Comparison of ENCODE assay signal across 9 cellular contexts in genomic region chr12:132597333-132598283, GRCh38. TPM values are rescaled to one million over a fixed set of nuclear protein-coding genes. Genes with fewer than 3 reads are reported as not detected.
A peak's percentile ranks its signal among the peaks of the same experiment; 100 is the strongest.
DNase-seq lines count a peak whose midpoint lies in the region; ATAC-seq and TF ChIP-seq lines count a peak whose summit lies in the region.
"Had no signal": no experiment of that assay in that cellular context is flagged by ENCODE, and none has a peak within 500 bp of the region (broad histone marks: within the 10 kb centered on the region; RNA-seq: fewer than 3 reads in every experiment).

No MANE protein-coding gene starts in this region.

- H3K36me3 ChIP-seq in brain microvascular endothelial cell (replicated peaks), result no peaks in the 10 kb centered on the region

- no peak overlapping the region for H3K27ac ChIP-seq in brain microvascular endothelial cell

- in situ Hi-C loops in brain microvascular endothelial cell (cut with HindIII; ENCODE audit: low pct_ligation_motif_present, low sequenced_read_pairs), result no loop called here

- H3K4me3 ChIP-seq in brain microvascular endothelial cell (ENCODE audit: low read depth, low read length) (peak overlapping the region; percentile 50), mononuclear cell (ENCODE audit: low read length) (peak overlapping the region; percentile 10)

- peaks cover 12% of the 10 kb centered on the region for H3K4me1 ChIP-seq in mononuclear cell (ENCODE audit: insufficient read depth, low read length)

- H3K27me3 ChIP-seq in brain microvascular endothelial cell (replicated peaks) (peaks cover 4% of the 10 kb centered on the region), mononuclear cell (ENCODE audit: insufficient read depth, low read length) (no peaks in the 10 kb centered on the region)

- ATAC-seq in HG02973 (IDR thresholded peaks at IDR 0.05; ENCODE audit: unreplicated experiment), result no peak

- no peak for TF ChIP-seq CTCF in brain microvascular endothelial cell (IDR thresholded peaks at IDR 0.05; ENCODE audit: low read depth, low read length, missing control alignments)

- H3K9me3 ChIP-seq in mononuclear cell (ENCODE audit: low read depth, low read length), result no peaks in the 10 kb centered on the region

- DNase-seq in DMS 273 (lab: John Stamatoyannopoulos, UW; ENCODE audit: unreplicated experiment) (peak; percentile 51), DMS 273 treated with DMSO at 0.1 percent for 48 hours (lab: John Stamatoyannopoulos, UW) (no peak), NCI-H2196 treated with DMSO at 0.1 percent for 48 hours (lab: John Stamatoyannopoulos, UW; ENCODE audit: unreplicated experiment) (peak; percentile 46), brain microvascular endothelial cell (peak; percentile 17), NCI-H128 (lab: John Stamatoyannopoulos, UW; ENCODE audit: unreplicated experiment) (no peak), LoVo (ENCODE audit: low spot score) (no peak)

RNA-seq across cellular contexts. Expression of gene LRCOL1, which starts 12.8 kb away (rescaled TPM):
- not detected for total RNA-seq in mononuclear cell
- total RNA-seq: activated CD8-positive, alpha-beta memory T cell treated with anti-CD3 and anti-CD28 coated beads for 36 hours had no signal

RNA-seq across cellular contexts. Expression of gene P2RX2, which starts 21.0 kb away (rescaled TPM):
- total RNA-seq in mononuclear cell, result 0.10 TPM
- total RNA-seq: activated CD8-positive, alpha-beta memory T cell treated with anti-CD3 and anti-CD28 coated beads for 36 hours had no signal

Comparison
In these comparisons a context has a peak if more than half of its experiments do, and no peak if none do; other contexts are left out.
1. DNase-seq: peak in DMS 273 (single experiment), NCI-H2196 treated with DMSO at 0.1 percent for 48 hours (single experiment) and brain microvascular endothelial cell (single experiment); none in DMS 273 treated with DMSO at 0.1 percent for 48 hours (single experiment), NCI-H128 (single experiment) and LoVo (single experiment).